25 cellular contexts compared by ENCODE assay signal in the genomic region with DNA sequence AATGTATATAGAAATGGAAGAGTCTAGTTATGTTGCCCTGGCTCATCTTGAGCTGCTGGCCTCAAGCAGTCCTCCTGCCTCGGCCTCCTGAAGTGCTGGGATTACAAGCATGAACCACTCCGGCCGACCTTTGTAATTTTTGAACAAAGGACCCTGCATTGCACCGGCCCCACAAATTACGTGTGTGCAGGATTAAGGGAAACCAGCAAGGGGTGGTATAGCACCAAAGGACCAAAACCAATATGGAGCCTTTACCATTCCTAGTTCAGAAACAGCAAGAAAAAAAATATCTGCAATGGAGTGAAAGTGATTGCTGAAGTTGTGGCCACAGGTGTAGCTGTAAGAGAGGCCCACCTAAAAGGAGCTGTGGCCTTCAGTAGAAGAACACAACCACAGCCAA.
"Had no signal": no experiment of that assay in that cellular context is flagged by ENCODE, and none has a peak within 500 bp of the region (broad histone marks: within the 10 kb centered on the region; RNA-seq: fewer than 3 reads in every experiment).

No MANE protein-coding gene starts in this region.

- H3K9me3 ChIP-seq: heart left ventricle, neutrophil, ovary, right atrium auricular region, sigmoid colon, stomach, thoracic aorta, transverse colon had no signal

- H3K9me3 Mint-ChIP-seq: naive B cell; nephron; stimulated activated naive B cell treated with anti-CD40 and anti-IgM and Interleukin-4, amounts not matched to agents 10 μg/mL and 1 μg/mL and 100 μg/mL, for 72 hours had no signal

- FAIRE-seq: frontal cortex had no signal

- H3K27ac ChIP-seq: dorsolateral prefrontal cortex, heart left ventricle, neutrophil, ovary, right atrium auricular region, sigmoid colon, skin epidermis, stomach, thoracic aorta, transverse colon had no signal

- H3K27me3 ChIP-seq: dorsolateral prefrontal cortex, heart left ventricle, ovary, right atrium auricular region, sigmoid colon, stomach, transverse colon had no signal

- H3K36me3 Mint-ChIP-seq: naive B cell; stimulated activated naive B cell treated with anti-CD40 and anti-IgM and Interleukin-4, amounts not matched to agents 10 μg/mL and 1 μg/mL and 100 μg/mL, for 72 hours had no signal

- DNase-seq: cortex of kidney; dorsolateral prefrontal cortex; effector CD8-positive, alpha-beta T cell; heart left ventricle; hippocampal formation; left colon; left ventricle myocardium superior; mesenchymal stem cell; midbrain; naive B cell; ovary; sigmoid colon; stimulated activated CD4-positive, alpha-beta T cell treated with anti-CD3 and anti-CD28 coated beads, Interleukin-2, amount 100 ng/mL, for 24 hours; stimulated activated CD4-positive, alpha-beta T cell treated with anti-CD3 and anti-CD28 coated beads, Interleukin-4, amount 100 ng/mL, for 4 hours; stimulated activated naive B cell treated with anti-CD40 and anti-IgM and Interleukin-4, amounts not matched to agents 10 μg/mL and 1 μg/mL and 100 μg/mL, for 72 hours; stomach; substantia nigra; transverse colon had no signal

- H3K4me1 ChIP-seq: heart left ventricle, right atrium auricular region, sigmoid colon had no signal

- H3K4me1 Mint-ChIP-seq: naive B cell; nephron; stimulated activated naive B cell treated with anti-CD40 and anti-IgM and Interleukin-4, amounts not matched to agents 10 μg/mL and 1 μg/mL and 100 μg/mL, for 72 hours had no signal

- H3K4me3 Mint-ChIP-seq: naive B cell; nephron; stimulated activated naive B cell treated with anti-CD40 and anti-IgM and Interleukin-4, amounts not matched to agents 10 μg/mL and 1 μg/mL and 100 μg/mL, for 72 hours had no signal

- H3K36me3 ChIP-seq: heart left ventricle, neutrophil, ovary, right atrium auricular region, sigmoid colon, stomach, thoracic aorta, transverse colon had no signal

- H3K27ac Mint-ChIP-seq: naive B cell; nephron; stimulated activated naive B cell treated with anti-CD40 and anti-IgM and Interleukin-4, amounts not matched to agents 10 μg/mL and 1 μg/mL and 100 μg/mL, for 72 hours had no signal

- H3K4me3 ChIP-seq: dorsolateral prefrontal cortex, heart left ventricle, lung, ovary, right atrium auricular region, sigmoid colon, skin epidermis, stomach, thoracic aorta, transverse colon had no signal
